1 cellular context compared by ENCODE assay signal in the genomic region with DNA sequence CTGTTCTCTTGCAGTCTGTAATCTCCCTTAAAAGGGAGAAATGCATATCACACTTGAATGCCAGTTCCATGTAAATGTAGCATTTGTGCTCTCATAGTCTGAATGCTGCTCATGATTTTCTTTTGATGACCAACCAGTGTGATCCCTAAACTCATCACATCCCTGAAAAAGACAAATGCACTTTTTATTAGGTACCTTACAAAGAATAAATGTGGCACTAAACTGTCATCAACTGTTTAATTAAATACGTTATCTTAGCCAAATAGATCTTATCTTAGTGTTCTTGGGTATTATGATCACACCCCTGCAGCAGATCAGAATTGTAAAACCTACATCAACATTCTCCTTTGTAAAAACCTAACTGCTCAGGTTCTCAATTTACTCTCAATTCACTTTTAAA.
TF ChIP-seq lines count a peak whose summit lies in the region.

No MANE protein-coding gene starts in this region.

TF ChIP-seq in HEK293, 187 proteins besides CTCF, POLR2A, EP300 and RAD21 (continued from another document and continues in another):
- TF ChIP-seq, protein P1, sequence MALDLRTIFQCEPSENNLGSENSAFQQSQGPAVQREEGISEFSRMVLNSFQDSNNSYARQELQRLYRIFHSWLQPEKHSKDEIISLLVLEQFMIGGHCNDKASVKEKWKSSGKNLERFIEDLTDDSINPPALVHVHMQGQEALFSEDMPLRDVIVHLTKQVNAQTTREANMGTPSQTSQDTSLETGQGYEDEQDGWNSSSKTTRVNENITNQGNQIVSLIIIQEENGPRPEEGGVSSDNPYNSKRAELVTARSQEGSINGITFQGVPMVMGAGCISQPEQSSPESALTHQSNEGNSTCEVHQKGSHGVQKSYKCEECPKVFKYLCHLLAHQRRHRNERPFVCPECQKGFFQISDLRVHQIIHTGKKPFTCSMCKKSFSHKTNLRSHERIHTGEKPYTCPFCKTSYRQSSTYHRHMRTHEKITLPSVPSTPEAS (tag by site-specific recombination; IDR thresholded peaks at IDR 0.05), result no peak
- TF ChIP-seq ZNF10 (tag by site-specific recombination; IDR thresholded peaks at IDR 0.05) (no peak), ZNF266 (tag by site-specific recombination; IDR thresholded peaks at IDR 0.05; ENCODE audit: low read depth) (no peak), GLIS2 (tag by site-specific recombination; IDR thresholded peaks at IDR 0.05) (no peak), ZBTB7A (tag by site-specific recombination; IDR thresholded peaks at IDR 0.05; ENCODE audit: low read depth) (no peak), SP2 (tag by site-specific recombination; IDR thresholded peaks at IDR 0.05) (no peak), ZNF324 (tag by site-specific recombination; IDR thresholded peaks at IDR 0.05) (no peak), ZBTB48 (tag by site-specific recombination; IDR thresholded peaks at IDR 0.05) (0 out of 2 replicates have a peak, but pooled peaks have one; percentile 38), PRDM1 (tag by site-specific recombination; IDR thresholded peaks at IDR 0.05) (no peak), ZNF514 (tag by site-specific recombination; IDR thresholded peaks at IDR 0.05) (no peak), GLIS1 (tag by site-specific recombination; IDR thresholded peaks at IDR 0.05) (no peak), TRIM28 (IDR thresholded peaks at IDR 0.05; ENCODE audit: borderline replicate concordance, low read length) (no peak), ZNF114 (tag by site-specific recombination; IDR thresholded peaks at IDR 0.05) (no peak), ZNF211 (tag by site-specific recombination; IDR thresholded peaks at IDR 0.05; ENCODE audit: low read depth) (no peak), HOXC10 (CRISPR knock-in tag; IDR thresholded peaks at IDR 0.05) (no peak), ZNF626 (tag by site-specific recombination; IDR thresholded peaks at IDR 0.05) (no peak), KLF7 (tag by site-specific recombination; IDR thresholded peaks at IDR 0.05; ENCODE audit: borderline replicate concordance) (no peak), ZNF2 (tag by site-specific recombination; IDR thresholded peaks at IDR 0.05) (no peak), ZNF157 (tag by site-specific recombination; IDR thresholded peaks at IDR 0.05) (no peak), ZNF133 (tag by site-specific recombination; IDR thresholded peaks at IDR 0.05) (no peak), ZNF112 (tag by site-specific recombination; IDR thresholded peaks at IDR 0.05) (no peak), MZF1 (tag by site-specific recombination; IDR thresholded peaks at IDR 0.05; ENCODE audit: borderline replicate concordance) (peak; percentile 82; the same call in 1 of the 2 replicates), BCL11B (tag by site-specific recombination; IDR thresholded peaks at IDR 0.05; ENCODE audit: low read depth) (no peak), ZBTB21 (tag by site-specific recombination; IDR thresholded peaks at IDR 0.05) (no peak), ZNF341 (tag by site-specific recombination; IDR thresholded peaks at IDR 0.05; ENCODE audit: low read depth) (no peak), ZNF202 (tag by site-specific recombination; IDR thresholded peaks at IDR 0.05; ENCODE audit: borderline replicate concordance) (no peak), ZBTB17 (tag by site-specific recombination; IDR thresholded peaks at IDR 0.05) (peak; percentile 44; the same call in 1 of the 2 replicates), ZNF660 (tag by site-specific recombination; IDR thresholded peaks at IDR 0.05) (no peak), KLF8 (tag by site-specific recombination; IDR thresholded peaks at IDR 0.05) (no peak), ZNF239 (tag by site-specific recombination; IDR thresholded peaks at IDR 0.05) (no peak), ZNF670 (tag by site-specific recombination; IDR thresholded peaks at IDR 0.05; ENCODE audit: low read depth) (no peak), ZNF184 (tag by site-specific recombination; IDR thresholded peaks at IDR 0.05) (no peak), ZNF843 (tag by site-specific recombination; IDR thresholded peaks at IDR 0.05) (peak; percentile 79), ZNF571 (tag by site-specific recombination; IDR thresholded peaks at IDR 0.05) (no peak), ZNF311 (tag by site-specific recombination; IDR thresholded peaks at IDR 0.05; ENCODE audit: borderline replicate concordance) (no peak), ZNF214 (tag by site-specific recombination; IDR thresholded peaks at IDR 0.05; ENCODE audit: borderline replicate concordance) (no peak), ZIC2 (tag by site-specific recombination; IDR thresholded peaks at IDR 0.05) (no peak), ZSCAN30 (tag by site-specific recombination; IDR thresholded peaks at IDR 0.05) (no peak), ZNF544 (tag by site-specific recombination; IDR thresholded peaks at IDR 0.05) (no peak), OVOL3 (tag by site-specific recombination; IDR thresholded peaks at IDR 0.05) (no peak), GFI1B (tag by site-specific recombination; IDR thresholded peaks at IDR 0.05) (no peak), ZNF791 (tag by site-specific recombination; IDR thresholded peaks at IDR 0.05) (no peak), ZNF658 (tag by site-specific recombination; IDR thresholded peaks at IDR 0.05) (no peak), EGR2 (tag by site-specific recombination; IDR thresholded peaks at IDR 0.05; ENCODE audit: low read depth) (no peak), ZNF221 (tag by site-specific recombination; IDR thresholded peaks at IDR 0.05; ENCODE audit: borderline replicate concordance) (no peak), ZNF174 (tag by site-specific recombination; IDR thresholded peaks at IDR 0.05) (no peak), IKZF3 (tag by site-specific recombination; IDR thresholded peaks at IDR 0.05) (no peak; the same call in 1 of the 2 replicates), ZNF549 (tag by site-specific recombination; IDR thresholded peaks at IDR 0.05) (no peak), ZNF768 (tag by site-specific recombination; IDR thresholded peaks at IDR 0.05) (no peak), ZFP69B (tag by site-specific recombination; IDR thresholded peaks at IDR 0.05) (no peak), KLF9 (tag by site-specific recombination; IDR thresholded peaks at IDR 0.05; ENCODE audit: low read depth) (no peak)
- TF ChIP-seq, protein P2, sequence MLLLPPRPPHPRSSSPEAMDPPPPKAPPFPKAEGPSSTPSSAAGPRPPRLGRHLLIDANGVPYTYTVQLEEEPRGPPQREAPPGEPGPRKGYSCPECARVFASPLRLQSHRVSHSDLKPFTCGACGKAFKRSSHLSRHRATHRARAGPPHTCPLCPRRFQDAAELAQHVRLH (tag by site-specific recombination; IDR thresholded peaks at IDR 0.05), result peak; percentile 56; the same call in 1 of the 2 replicates
- TF ChIP-seq, protein P3, sequence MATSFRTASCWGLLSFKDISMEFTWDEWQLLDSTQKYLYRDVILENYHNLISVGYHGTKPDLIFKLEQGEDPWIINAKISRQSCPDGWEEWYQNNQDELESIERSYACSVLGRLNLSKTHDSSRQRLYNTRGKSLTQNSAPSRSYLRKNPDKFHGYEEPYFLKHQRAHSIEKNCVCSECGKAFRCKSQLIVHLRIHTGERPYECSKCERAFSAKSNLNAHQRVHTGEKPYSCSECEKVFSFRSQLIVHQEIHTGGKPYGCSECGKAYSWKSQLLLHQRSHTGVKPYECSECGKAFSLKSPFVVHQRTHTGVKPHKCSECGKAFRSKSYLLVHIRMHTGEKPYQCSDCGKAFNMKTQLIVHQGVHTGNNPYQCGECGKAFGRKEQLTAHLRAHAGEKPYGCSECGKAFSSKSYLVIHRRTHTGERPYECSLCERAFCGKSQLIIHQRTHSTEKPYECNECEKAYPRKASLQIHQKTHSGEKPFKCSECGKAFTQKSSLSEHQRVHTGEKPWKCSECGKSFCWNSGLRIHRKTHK (tag by site-specific recombination; IDR thresholded peaks at IDR 0.05), result no peak
- TF ChIP-seq, protein P4, sequence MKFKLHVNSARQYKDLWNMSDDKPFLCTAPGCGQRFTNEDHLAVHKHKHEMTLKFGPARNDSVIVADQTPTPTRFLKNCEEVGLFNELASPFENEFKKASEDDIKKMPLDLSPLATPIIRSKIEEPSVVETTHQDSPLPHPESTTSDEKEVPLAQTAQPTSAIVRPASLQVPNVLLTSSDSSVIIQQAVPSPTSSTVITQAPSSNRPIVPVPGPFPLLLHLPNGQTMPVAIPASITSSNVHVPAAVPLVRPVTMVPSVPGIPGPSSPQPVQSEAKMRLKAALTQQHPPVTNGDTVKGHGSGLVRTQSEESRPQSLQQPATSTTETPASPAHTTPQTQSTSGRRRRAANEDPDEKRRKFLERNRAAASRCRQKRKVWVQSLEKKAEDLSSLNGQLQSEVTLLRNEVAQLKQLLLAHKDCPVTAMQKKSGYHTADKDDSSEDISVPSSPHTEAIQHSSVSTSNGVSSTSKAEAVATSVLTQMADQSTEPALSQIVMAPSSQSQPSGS (tag by site-specific recombination; IDR thresholded peaks at IDR 0.05; ENCODE audit: low read depth), result no peak
- TF ChIP-seq, protein P5, sequence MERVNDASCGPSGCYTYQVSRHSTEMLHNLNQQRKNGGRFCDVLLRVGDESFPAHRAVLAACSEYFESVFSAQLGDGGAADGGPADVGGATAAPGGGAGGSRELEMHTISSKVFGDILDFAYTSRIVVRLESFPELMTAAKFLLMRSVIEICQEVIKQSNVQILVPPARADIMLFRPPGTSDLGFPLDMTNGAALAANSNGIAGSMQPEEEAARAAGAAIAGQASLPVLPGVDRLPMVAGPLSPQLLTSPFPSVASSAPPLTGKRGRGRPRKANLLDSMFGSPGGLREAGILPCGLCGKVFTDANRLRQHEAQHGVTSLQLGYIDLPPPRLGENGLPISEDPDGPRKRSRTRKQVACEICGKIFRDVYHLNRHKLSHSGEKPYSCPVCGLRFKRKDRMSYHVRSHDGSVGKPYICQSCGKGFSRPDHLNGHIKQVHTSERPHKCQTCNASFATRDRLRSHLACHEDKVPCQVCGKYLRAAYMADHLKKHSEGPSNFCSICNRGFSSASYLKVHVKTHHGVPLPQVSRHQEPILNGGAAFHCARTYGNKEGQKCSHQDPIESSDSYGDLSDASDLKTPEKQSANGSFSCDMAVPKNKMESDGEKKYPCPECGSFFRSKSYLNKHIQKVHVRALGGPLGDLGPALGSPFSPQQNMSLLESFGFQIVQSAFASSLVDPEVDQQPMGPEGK (tag by site-specific recombination; IDR thresholded peaks at IDR 0.05), result no peak
- TF ChIP-seq, protein P6, sequence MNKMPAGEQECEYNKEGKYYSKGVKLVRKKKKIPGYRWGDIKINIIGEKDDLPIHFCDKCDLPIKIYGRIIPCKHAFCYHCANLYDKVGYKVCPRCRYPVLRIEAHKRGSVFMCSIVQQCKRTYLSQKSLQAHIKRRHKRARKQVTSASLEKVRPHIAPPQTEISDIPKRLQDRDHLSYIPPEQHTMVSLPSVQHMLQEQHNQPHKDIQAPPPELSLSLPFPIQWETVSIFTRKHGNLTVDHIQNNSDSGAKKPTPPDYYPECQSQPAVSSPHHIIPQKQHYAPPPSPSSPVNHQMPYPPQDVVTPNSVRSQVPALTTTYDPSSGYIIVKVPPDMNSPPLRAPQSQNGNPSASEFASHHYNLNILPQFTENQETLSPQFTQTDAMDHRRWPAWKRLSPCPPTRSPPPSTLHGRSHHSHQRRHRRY (tag by site-specific recombination; IDR thresholded peaks at IDR 0.05), result no peak
- TF ChIP-seq, protein P7, sequence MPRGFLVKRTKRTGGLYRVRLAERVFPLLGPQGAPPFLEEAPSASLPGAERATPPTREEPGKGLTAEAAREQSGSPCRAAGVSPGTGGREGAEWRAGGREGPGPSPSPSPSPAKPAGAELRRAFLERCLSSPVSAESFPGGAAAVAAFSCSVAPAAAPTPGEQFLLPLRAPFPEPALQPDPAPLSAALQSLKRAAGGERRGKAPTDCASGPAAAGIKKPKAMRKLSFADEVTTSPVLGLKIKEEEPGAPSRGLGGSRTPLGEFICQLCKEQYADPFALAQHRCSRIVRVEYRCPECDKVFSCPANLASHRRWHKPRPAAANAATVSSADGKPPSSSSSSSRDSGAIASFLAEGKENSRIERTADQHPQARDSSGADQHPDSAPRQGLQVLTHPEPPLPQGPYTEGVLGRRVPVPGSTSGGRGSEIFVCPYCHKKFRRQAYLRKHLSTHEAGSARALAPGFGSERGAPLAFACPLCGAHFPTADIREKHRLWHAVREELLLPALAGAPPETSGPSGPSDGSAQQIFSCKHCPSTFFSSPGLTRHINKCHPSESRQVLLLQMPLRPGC (tag by site-specific recombination; IDR thresholded peaks at IDR 0.05), result no peak
- TF ChIP-seq, protein P8, sequence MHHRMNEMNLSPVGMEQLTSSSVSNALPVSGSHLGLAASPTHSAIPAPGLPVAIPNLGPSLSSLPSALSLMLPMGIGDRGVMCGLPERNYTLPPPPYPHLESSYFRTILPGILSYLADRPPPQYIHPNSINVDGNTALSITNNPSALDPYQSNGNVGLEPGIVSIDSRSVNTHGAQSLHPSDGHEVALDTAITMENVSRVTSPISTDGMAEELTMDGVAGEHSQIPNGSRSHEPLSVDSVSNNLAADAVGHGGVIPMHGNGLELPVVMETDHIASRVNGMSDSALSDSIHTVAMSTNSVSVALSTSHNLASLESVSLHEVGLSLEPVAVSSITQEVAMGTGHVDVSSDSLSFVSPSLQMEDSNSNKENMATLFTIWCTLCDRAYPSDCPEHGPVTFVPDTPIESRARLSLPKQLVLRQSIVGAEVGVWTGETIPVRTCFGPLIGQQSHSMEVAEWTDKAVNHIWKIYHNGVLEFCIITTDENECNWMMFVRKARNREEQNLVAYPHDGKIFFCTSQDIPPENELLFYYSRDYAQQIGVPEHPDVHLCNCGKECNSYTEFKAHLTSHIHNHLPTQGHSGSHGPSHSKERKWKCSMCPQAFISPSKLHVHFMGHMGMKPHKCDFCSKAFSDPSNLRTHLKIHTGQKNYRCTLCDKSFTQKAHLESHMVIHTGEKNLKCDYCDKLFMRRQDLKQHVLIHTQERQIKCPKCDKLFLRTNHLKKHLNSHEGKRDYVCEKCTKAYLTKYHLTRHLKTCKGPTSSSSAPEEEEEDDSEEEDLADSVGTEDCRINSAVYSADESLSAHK (tag by site-specific recombination; IDR thresholded peaks at IDR 0.05), result peak; percentile 44; the same call in 1 of the 2 replicates
- TF ChIP-seq, protein P9, sequence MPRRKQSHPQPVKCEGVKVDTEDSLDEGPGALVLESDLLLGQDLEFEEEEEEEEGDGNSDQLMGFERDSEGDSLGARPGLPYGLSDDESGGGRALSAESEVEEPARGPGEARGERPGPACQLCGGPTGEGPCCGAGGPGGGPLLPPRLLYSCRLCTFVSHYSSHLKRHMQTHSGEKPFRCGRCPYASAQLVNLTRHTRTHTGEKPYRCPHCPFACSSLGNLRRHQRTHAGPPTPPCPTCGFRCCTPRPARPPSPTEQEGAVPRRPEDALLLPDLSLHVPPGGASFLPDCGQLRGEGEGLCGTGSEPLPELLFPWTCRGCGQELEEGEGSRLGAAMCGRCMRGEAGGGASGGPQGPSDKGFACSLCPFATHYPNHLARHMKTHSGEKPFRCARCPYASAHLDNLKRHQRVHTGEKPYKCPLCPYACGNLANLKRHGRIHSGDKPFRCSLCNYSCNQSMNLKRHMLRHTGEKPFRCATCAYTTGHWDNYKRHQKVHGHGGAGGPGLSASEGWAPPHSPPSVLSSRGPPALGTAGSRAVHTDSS (tag by site-specific recombination; IDR thresholded peaks at IDR 0.05), result no peak
- TF ChIP-seq, protein P10, sequence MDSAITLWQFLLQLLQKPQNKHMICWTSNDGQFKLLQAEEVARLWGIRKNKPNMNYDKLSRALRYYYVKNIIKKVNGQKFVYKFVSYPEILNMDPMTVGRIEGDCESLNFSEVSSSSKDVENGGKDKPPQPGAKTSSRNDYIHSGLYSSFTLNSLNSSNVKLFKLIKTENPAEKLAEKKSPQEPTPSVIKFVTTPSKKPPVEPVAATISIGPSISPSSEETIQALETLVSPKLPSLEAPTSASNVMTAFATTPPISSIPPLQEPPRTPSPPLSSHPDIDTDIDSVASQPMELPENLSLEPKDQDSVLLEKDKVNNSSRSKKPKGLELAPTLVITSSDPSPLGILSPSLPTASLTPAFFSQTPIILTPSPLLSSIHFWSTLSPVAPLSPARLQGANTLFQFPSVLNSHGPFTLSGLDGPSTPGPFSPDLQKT (IDR thresholded peaks at IDR 0.05; ENCODE audit: borderline replicate concordance, low read depth, low read length), result no peak
